Comparison of ENCODE assay signal across 1 cellular context in genomic region chr15:70870066-70870465, GRCh38.
TF ChIP-seq lines count a peak whose summit lies in the region.

No MANE protein-coding gene starts in this region.

TF ChIP-seq in endothelial cell of umbilical vein, 7 proteins besides CTCF, POLR2A, EP300 and RAD21 (continued from another document):
- no peak for TF ChIP-seq MYC (IDR thresholded peaks at IDR 0.05; ENCODE audit: low read depth, low read length)
- TF ChIP-seq MAX (IDR thresholded peaks at IDR 0.05; ENCODE audit: insufficient read depth, insufficient read length), result no peak
